In genomic region chr2:196750977-196751631, GRCh38 we compare ENCODE assay signal across 8 cellular contexts. TPM values are rescaled to one million over a fixed set of nuclear protein-coding genes. Genes with fewer than 3 reads are reported as not detected.
DNase-seq lines count a peak whose midpoint lies in the region; ATAC-seq, FAIRE-seq and TF ChIP-seq lines count a peak whose summit lies in the region.

No MANE protein-coding gene starts in this region.

- H3K27ac ChIP-seq in A549 = no peak overlapping the region

- CTCF ChIA-PET in A549 (lab: Yijun Ruan, JAX) = interaction anchor here (0.5 to 1.8 kb wide), 15 partner anchors 9 to 627 kb away, joined by 3 to 13 read pairs (median 5); no protein-coding TSS in a partner anchor

- H3K36me3 Mint-ChIP-seq in activated CD4-positive, alpha-beta T cell treated with anti-CD3 and anti-CD28 coated beads, Interleukin-2, amount 10 ng/mL, durations not matched to agents 24 days and 14 days (ENCODE audit: low read depth) = peaks cover 15% of the 10 kb centered on the region
- H3K36me3 Mint-ChIP-seq in memory B cell = no peaks in the 10 kb centered on the region

- FAIRE-seq in A549 (lab: Jason Lieb, UNC) = no peak

- H3K9me3 ChIP-seq in A549 = peaks cover 6% of the 10 kb centered on the region; the same call in 1 of the 3 replicates

- H3K27me3 Mint-ChIP-seq in activated CD4-positive, alpha-beta T cell treated with anti-CD3 and anti-CD28 coated beads, Interleukin-2, amount 10 ng/mL, durations not matched to agents 24 days and 14 days = no peaks in the 10 kb centered on the region
- no peaks in the 10 kb centered on the region for H3K27me3 Mint-ChIP-seq in memory B cell

- TF ChIP-seq EP300 in A549 (IDR thresholded peaks at IDR 0.05) = no peak

- no peak overlapping the region for H3K4me3 Mint-ChIP-seq in activated CD4-positive, alpha-beta T cell treated with anti-CD3 and anti-CD28 coated beads, Interleukin-2, amount 10 ng/mL, durations not matched to agents 24 days and 14 days
- H3K4me3 Mint-ChIP-seq in memory B cell = no peak overlapping the region

- H3K9me3 Mint-ChIP-seq in activated CD4-positive, alpha-beta T cell treated with anti-CD3 and anti-CD28 coated beads, Interleukin-2, amount 10 ng/mL, durations not matched to agents 24 days and 14 days = peaks cover 26% of the 10 kb centered on the region
- peaks cover 13% of the 10 kb centered on the region for H3K9me3 Mint-ChIP-seq in memory B cell

- no peaks in the 10 kb centered on the region for H3K4me1 ChIP-seq in A549

- whole genome bisulfite sequencing in A549 (ENCODE audit: missing lambda C conversion rate) = 50% methylated on average over 8 of the region's 8 CpGs

- peaks cover 16% of the 10 kb centered on the region for H3K4me1 Mint-ChIP-seq in activated CD4-positive, alpha-beta T cell treated with anti-CD3 and anti-CD28 coated beads, Interleukin-2, amount 10 ng/mL, durations not matched to agents 24 days and 14 days
- H3K4me1 Mint-ChIP-seq in memory B cell = peaks cover 6% of the 10 kb centered on the region

- H3K27ac Mint-ChIP-seq in activated CD4-positive, alpha-beta T cell treated with anti-CD3 and anti-CD28 coated beads, Interleukin-2, amount 10 ng/mL, durations not matched to agents 24 days and 14 days = no peak overlapping the region
- peak overlapping the region; percentile 22 for H3K27ac Mint-ChIP-seq in memory B cell

- POLR2A ChIA-PET in A549 (lab: Yijun Ruan, JAX) = no interaction called here

- no peak overlapping the region for H3K4me2 ChIP-seq in A549

- intact Hi-C loops in activated CD4-positive, alpha-beta T cell treated with anti-CD3 and anti-CD28 coated beads, Interleukin-2, amount 10 ng/mL, durations not matched to agents 24 days and 14 days (cut with micrococcal nuclease) = loop anchor here (10.0 kb wide), 1 partner anchor 624 kb away; no protein-coding TSS in a partner anchor

- ATAC-seq in A549 (peak; percentile 91 to 98), GM18498 (IDR thresholded peaks at IDR 0.05; ENCODE audit: unreplicated experiment) (peak; percentile 97), HG02870 (IDR thresholded peaks at IDR 0.05; ENCODE audit: unreplicated experiment) (peak; percentile 94), memory B cell (ENCODE audit: low read depth) (peak; percentile 93)

- TF ChIP-seq CTCF in A549 (IDR thresholded peaks at IDR 0.05) = peak; percentile 67

- TF ChIP-seq POLR2A in A549 (IDR thresholded peaks at IDR 0.05; ENCODE audit: low read length) = no peak

- no peak overlapping the region for H3K4me3 ChIP-seq in A549

- peak; percentile 25 to 50; a peak in 2 of 5 replicates for TF ChIP-seq RAD21 in A549 (conservative IDR thresholded peaks at IDR 0.05 in 1 of 2, IDR thresholded peaks at IDR 0.05 in 1 of 2)

- peak; percentile 27 to 79 for DNase-seq in A549 (ENCODE audit: low read depth in 1 of 2, low spot score in 1 of 2)
- peak; percentile 78 for DNase-seq in NCI-H460 (ENCODE audit: extremely low read depth, low read depth)
- peak; percentile 90 for DNase-seq in activated CD4-positive, alpha-beta T cell treated with anti-CD3 and anti-CD28 coated beads, Interleukin-2, amount 10 ng/mL, durations not matched to agents 24 days and 14 days
- peak; percentile 73 for DNase-seq in ecto neural progenitor cell (ENCODE audit: low spot score)
- DNase-seq in memory B cell (ENCODE audit: low spot score in 2 of 2) = peak; percentile 52 to 54
- peak; percentile 8 to 30 for DNase-seq in stimulated activated CD8-positive, alpha-beta memory T cell treated with anti-CD3 and anti-CD28 coated beads, Interleukin-2, amount 100 ng/mL, for 48 hours (ENCODE audit: low read depth in 2 of 2)

TF ChIP-seq in A549, 52 proteins besides CTCF, POLR2A, EP300 and RAD21:
- peak; percentile 39; the same call in 1 of the 3 replicates for TF ChIP-seq SMC3 (IDR thresholded peaks at IDR 0.05)
- TF ChIP-seq, protein P1, sequence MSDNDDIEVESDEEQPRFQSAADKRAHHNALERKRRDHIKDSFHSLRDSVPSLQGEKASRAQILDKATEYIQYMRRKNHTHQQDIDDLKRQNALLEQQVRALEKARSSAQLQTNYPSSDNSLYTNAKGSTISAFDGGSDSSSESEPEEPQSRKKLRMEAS (IDR thresholded peaks at IDR 0.05) = no peak
TF ChIP-seq in A549: peak in this region for 1.

RNA-seq across cellular contexts. Expression of gene GTF3C3, which starts 48.4 kb away (rescaled TPM):
- polyA plus RNA-seq in A549 (2011; rRNA removed) (55.8 and 63.1 TPM in 2 replicates), A549 (2017; fragmentation: RNase III; extraction: RNeasy Plus Mini Kit Qiagen cat#74134 plus additional on column Dnase treatment) (22.8 to 25.5 TPM (median 24.8 TPM) in 3 replicates)
- 11.2 and 14.4 TPM in 2 replicates for polyA plus RNA-seq in A549 (2012; cell fraction: cytosol; rRNA removed)
- polyA plus RNA-seq in A549 (2012; cell fraction: nucleus; rRNA removed) = 18.0 and 22.7 TPM in 2 replicates
- 27.6 and 33.6 TPM in 2 replicates for polyA minus RNA-seq in A549 (2011; rRNA and poly(A)+ RNA removed)
- 75.0 and 85.5 TPM in 2 replicates for total RNA-seq in NCI-H460 (2014; rRNA removed; shearing (Covaris generic))
- 119 and 337 TPM in 2 replicates for polyA plus RNA-seq in NCI-H460 (2014; cell fraction: nucleus; rRNA removed)
- total RNA-seq in activated CD4-positive, alpha-beta T cell treated with anti-CD3 and anti-CD28 coated beads, Interleukin-2, amount 10 ng/mL, durations not matched to agents 24 days and 14 days = 78.5 and 83.2 TPM in 2 replicates

RNA-seq across cellular contexts. Expression of gene C2orf66, which starts 58.1 kb away (rescaled TPM):
- polyA plus RNA-seq in A549 (2011; rRNA removed) = 0.25 and 0.28 TPM in 2 replicates
- 0.04 TPM in 1 of 2 replicates, not detected in the other for polyA plus RNA-seq in A549 (2012; cell fraction: cytosol; rRNA removed)
- 0.25 and 0.33 TPM in 2 replicates for polyA plus RNA-seq in A549 (2012; cell fraction: nucleus; rRNA removed)
- polyA plus RNA-seq in A549 (2017; fragmentation: RNase III; extraction: RNeasy Plus Mini Kit Qiagen cat#74134 plus additional on column Dnase treatment) = 0.05 to 0.08 TPM in 2 of 3 replicates, not detected in the other
- not detected in 2 replicates for polyA minus RNA-seq in A549 (2011; rRNA and poly(A)+ RNA removed)
- 0.58 and 0.84 TPM in 2 replicates for total RNA-seq in NCI-H460 (2014; rRNA removed; shearing (Covaris generic))
- polyA plus RNA-seq in NCI-H460 (2014; cell fraction: nucleus; rRNA removed) = 0.19 and 1.4 TPM in 2 replicates
- 0.17 and 0.33 TPM in 2 replicates for total RNA-seq in activated CD4-positive, alpha-beta T cell treated with anti-CD3 and anti-CD28 coated beads, Interleukin-2, amount 10 ng/mL, durations not matched to agents 24 days and 14 days

Comparison
In these comparisons a context has a peak if more than half of its experiments do, and no peak if none do; other contexts are left out.
1. DNase-seq: peak in every context shown above with its lines; median percentile 90 in activated CD4-positive, alpha-beta T cell treated with anti-CD3 and anti-CD28 coated beads, Interleukin-2, amount 10 ng/mL, durations not matched to agents 24 days and 14 days; 78 in NCI-H460; 73 in ecto neural progenitor cell; 53 in A549; 53 in memory B cell; 19 in stimulated activated CD8-positive, alpha-beta memory T cell treated with anti-CD3 and anti-CD28 coated beads, Interleukin-2, amount 100 ng/mL, for 48 hours.